In the genomic region with DNA sequence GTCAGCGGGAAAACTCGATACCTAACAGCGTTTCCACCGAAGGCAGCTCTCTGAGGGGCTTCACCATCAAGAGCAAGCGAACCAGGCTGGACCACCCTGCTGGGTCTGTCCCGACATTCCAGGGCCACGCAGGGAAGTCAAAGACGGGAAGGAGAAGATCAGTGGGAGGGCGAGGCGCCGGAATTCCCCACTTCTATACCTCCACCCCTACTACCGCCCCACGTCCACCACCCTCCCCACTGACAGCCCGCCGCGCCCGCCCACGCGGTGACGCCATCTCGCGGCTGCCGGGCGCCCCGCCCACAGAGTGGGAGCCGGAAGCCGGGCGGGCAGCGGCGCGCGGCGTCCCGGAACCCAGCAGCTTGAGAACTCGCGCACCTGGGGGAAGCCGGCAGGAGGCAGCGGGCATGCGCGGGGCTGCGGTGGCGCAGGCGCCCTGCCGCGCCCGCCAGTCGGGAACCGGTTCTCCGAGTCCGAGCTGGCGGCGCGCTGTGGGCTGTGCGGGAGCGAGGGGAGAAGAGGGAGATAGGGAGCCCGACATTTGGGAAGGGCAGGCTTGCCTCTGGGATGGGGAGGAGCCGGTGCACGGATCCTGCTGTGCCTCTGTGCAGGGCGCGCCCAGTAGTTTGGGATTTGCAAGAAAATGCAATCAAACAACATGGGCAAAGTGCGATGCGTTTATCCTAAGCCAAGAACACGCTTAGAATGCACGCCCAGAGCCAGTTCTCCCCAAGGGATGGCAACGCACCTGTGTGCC, we compare ENCODE assay signal across 8 cellular contexts. TPM values are rescaled to one million over a fixed set of nuclear protein-coding genes. Genes with fewer than 3 reads are reported as not detected.
DNase-seq lines count a peak whose midpoint lies in the region; ATAC-seq, FAIRE-seq and TF ChIP-seq lines count a peak whose summit lies in the region.

No MANE protein-coding gene starts in this region.

- no peaks in the 10 kb centered on the region for H4K20me1 ChIP-seq in endothelial cell of umbilical vein (replicated peaks; ENCODE audit: control insufficient read depth, extremely low read depth, insufficient read depth, low read length)

- no peaks in the 10 kb centered on the region for H3K4me1 ChIP-seq in NT2/D1 (ENCODE audit: insufficient read depth, insufficient read length)
- H3K4me1 ChIP-seq in endothelial cell of umbilical vein (ENCODE audit: control insufficient read depth, extremely low read depth, insufficient read depth, low read length): peaks cover 30% of the 10 kb centered on the region

- peak overlapping the region; percentile 98 for H3K4me2 ChIP-seq in endothelial cell of umbilical vein (ENCODE audit: insufficient read depth, low read length)

- H3K36me3 ChIP-seq in NT2/D1 (ENCODE audit: insufficient read depth, insufficient read length, low read length) (no peaks in the 10 kb centered on the region), endothelial cell of umbilical vein (ENCODE audit: control insufficient read depth in 2 of 2, extremely low read depth in 1 of 2, insufficient read depth in 2 of 2, low read length in 2 of 2) (no peaks in the 10 kb centered on the region)

- POLR2A ChIA-PET in endothelial cell of umbilical vein (lab: Charles Lee): no interaction called here

- peak; percentile 46 for ATAC-seq in GM21390 (IDR thresholded peaks at IDR 0.05; ENCODE audit: unreplicated experiment)

- H3K9ac ChIP-seq in NT2/D1 (ENCODE audit: insufficient read length, low read depth) (peak overlapping the region; percentile 95), endothelial cell of umbilical vein (replicated peaks; ENCODE audit: extremely low read depth, insufficient read depth, low read length) (peak overlapping the region; percentile 51)

- TSS peak; percentile 81 for BruUV-seq in endothelial cell of umbilical vein (replicated peaks; lab: Mats Ljungman, UMichigan)

- peak; percentile 55 for FAIRE-seq in endothelial cell of umbilical vein (lab: Jason Lieb, UNC)

- H2AFZ ChIP-seq in endothelial cell of umbilical vein (ENCODE audit: low read depth, low read length): peak overlapping the region; percentile 97

- dilution Hi-C loops in endothelial cell of umbilical vein (cut with MboI; ENCODE audit: extremely low pct_ligation_motif_present, low sequenced_read_pairs): no loop called here

- peak; percentile 94 for DNase-seq in D341Med (ENCODE audit: low spot score)
- peak in 71 of 76 experiments; percentile 8 to 89 (median 70) for DNase-seq in HUDEP-2 (lab: John Stamatoyannopoulos, UW; ENCODE audit: unreplicated experiment in 76 of 76)
- DNase-seq in NT2/D1 (ENCODE audit: low read depth, low spot score): no peak
- DNase-seq in activated CD8-positive, alpha-beta memory T cell treated with anti-CD3 and anti-CD28 coated beads, Interleukin-2, amount 50 U/mL, for 48 hours: peak; percentile 96
- peak; percentile 83 for DNase-seq in endothelial cell of umbilical vein (ENCODE audit: low read depth, low spot score)
- peak; percentile 77 for DNase-seq in middle frontal gyrus (ENCODE audit: extremely low spot score, low spot score)
- peak; percentile 90 to 91 for DNase-seq in stimulated activated CD8-positive, alpha-beta memory T cell treated with anti-CD3 and anti-CD28 coated beads, Interleukin-15, amount 100 ng/mL, for 48 hours (ENCODE audit: low read depth in 2 of 2)

- no peak for TF ChIP-seq CTCF in endothelial cell of umbilical vein (IDR thresholded peaks at IDR 0.05; ENCODE audit: extremely low read depth in 1 of 2, insufficient read depth in 1 of 2, low read depth in 1 of 2, low read length in 2 of 2)

- H3K27me3 ChIP-seq in NT2/D1 (ENCODE audit: insufficient read depth, insufficient read length) (peaks cover 9% of the 10 kb centered on the region), endothelial cell of umbilical vein (ENCODE audit: control insufficient read depth in 2 of 2, insufficient read depth in 2 of 2, low read length in 2 of 2) (peaks cover 2 to 12% of the 10 kb centered on the region in 2 experiments)

- peak; percentile 48 for TF ChIP-seq POLR2A in endothelial cell of umbilical vein (IDR thresholded peaks at IDR 0.05; ENCODE audit: low read depth, low read length)

- H3K9me1 ChIP-seq in endothelial cell of umbilical vein (replicated peaks; ENCODE audit: control insufficient read depth, extremely low read depth, insufficient read depth, low read length): no peaks in the 10 kb centered on the region

- intact Hi-C loops in endothelial cell of umbilical vein (cut with micrococcal nuclease): no loop called here

- H3K9me3 ChIP-seq in NT2/D1 (ENCODE audit: insufficient read depth, low read length): no peaks in the 10 kb centered on the region
- H3K9me3 ChIP-seq in endothelial cell of umbilical vein (replicated peaks; ENCODE audit: control insufficient read depth, insufficient read depth, low read length): no peaks in the 10 kb centered on the region

- H3K4me3 ChIP-seq in NT2/D1 (ENCODE audit: insufficient read length, low read depth) (peak overlapping the region; percentile 86), endothelial cell of umbilical vein (replicated peaks in 1 of 3; ENCODE audit: insufficient read depth in 1 of 3, low read depth in 1 of 3, low read length in 3 of 3) (peak overlapping the region; percentile 78 to 84 (median 82))

- H3K27ac ChIP-seq in endothelial cell of umbilical vein (ENCODE audit: insufficient read depth, low read depth, low read length): no peak overlapping the region

- CTCF ChIA-PET in endothelial cell of umbilical vein (lab: Charles Lee): interaction anchor here (0.7 to 1.6 kb wide), 5 partner anchors 25 to 408 kb away, joined by 3 to 6 read pairs (median 3); no protein-coding TSS in a partner anchor

- peaks cover 5% of the 10 kb centered on the region for H3K79me2 ChIP-seq in endothelial cell of umbilical vein (ENCODE audit: control insufficient read depth, insufficient read depth, low read length)

TF ChIP-seq in endothelial cell of umbilical vein, 7 proteins besides CTCF, POLR2A, EP300 and RAD21:
- TF ChIP-seq MAX (IDR thresholded peaks at IDR 0.05; ENCODE audit: insufficient read depth, insufficient read length) (no peak), EZH2 (IDR thresholded peaks at IDR 0.05; ENCODE audit: borderline replicate concordance, low read depth, low read length, severe bottlenecking) (no peak), JUN (IDR thresholded peaks at IDR 0.05; ENCODE audit: borderline replicate concordance, insufficient read depth, insufficient read length, low read depth) (no peak), GATA2 (IDR thresholded peaks at IDR 0.05; ENCODE audit: insufficient read depth, insufficient read length, low read depth, low read length) (no peak), POLR2AphosphoS5 (IDR thresholded peaks at IDR 0.05; ENCODE audit: insufficient read depth, low read depth, low read length) (no peak), FOS (IDR thresholded peaks at IDR 0.05; ENCODE audit: borderline replicate concordance, insufficient read depth, low read length) (no peak), MYC (IDR thresholded peaks at IDR 0.05; ENCODE audit: low read depth, low read length) (no peak)

RNA-seq across cellular contexts. Expression of gene STIM2, which starts 3.2 kb away (rescaled TPM):
- total RNA-seq in endothelial cell of umbilical vein: 21.2 and 23.6 TPM in 2 replicates
- 21.0 and 25.0 TPM in 2 replicates for polyA plus RNA-seq in endothelial cell of umbilical vein
- polyA plus RNA-seq in endothelial cell of umbilical vein (2011; cell fraction: cytosol; rRNA removed): 10.8 and 11.2 TPM in 2 replicates
- 43.9 and 48.7 TPM in 2 replicates for polyA plus RNA-seq in endothelial cell of umbilical vein (2011; cell fraction: nucleus; rRNA removed)
- polyA plus RNA-seq in endothelial cell of umbilical vein (2012): 9.6 and 13.1 TPM in 2 replicates
- polyA minus RNA-seq in endothelial cell of umbilical vein: 20.1 and 20.2 TPM in 2 replicates
- 7.6 TPM for polyA minus RNA-seq in endothelial cell of umbilical vein (2011; cell fraction: cytosol; rRNA and poly(A)+ RNA removed)
- 34.5 and 40.2 TPM in 2 replicates for polyA minus RNA-seq in endothelial cell of umbilical vein (2011; cell fraction: nucleus; rRNA and poly(A)+ RNA removed)
